Comparison of ENCODE assay signal across 10 cellular contexts in genomic region chr1:230170153-230170547, GRCh38.
DNase-seq lines count a peak whose midpoint lies in the region; ATAC-seq, FAIRE-seq and TF ChIP-seq lines count a peak whose summit lies in the region.
"Had no signal": no experiment of that assay in that cellular context is flagged by ENCODE, and none has a peak within 500 bp of the region (broad histone marks: within the 10 kb centered on the region; RNA-seq: fewer than 3 reads in every experiment).

No MANE protein-coding gene starts in this region.

- peak overlapping the region; percentile 33 to 38 for H3K9ac ChIP-seq in liver (ENCODE audit: low read depth in 1 of 2, low read length in 2 of 2)
- H3K9ac ChIP-seq in HepG2 (ENCODE audit: insufficient read depth, low read depth, low read length) = no peak overlapping the region

- no peaks in the 10 kb centered on the region; the same call in 1 of the 2 replicates for H4K20me1 ChIP-seq in HepG2 (ENCODE audit: insufficient read depth, low read length)

- H3K27me3 Mint-ChIP-seq in immature natural killer cell (ENCODE audit: low read depth in 3 of 3) = no peaks in the 10 kb centered on the region

- no peaks in the 10 kb centered on the region for H3K27me3 ChIP-seq in liver (ENCODE audit: control insufficient read depth in 4 of 4, insufficient read depth in 4 of 4, low read length in 3 of 4)
- H3K27me3 ChIP-seq in HepG2 (ENCODE audit: control insufficient read depth in 1 of 2, insufficient read depth in 2 of 2, low read length in 2 of 2) = no peaks in the 10 kb centered on the region
- no peaks in the 10 kb centered on the region for H3K27me3 ChIP-seq in vagina
- H3K27me3 ChIP-seq in WERI-Rb-1 (ENCODE audit: insufficient read depth, low read depth, severe bottlenecking) = no peaks in the 10 kb centered on the region

- H3K4me2 ChIP-seq in HepG2 (ENCODE audit: low read depth, low read length) = no peak overlapping the region

- H3K9me3 ChIP-seq in liver (ENCODE audit: control insufficient read depth in 4 of 4, low read length in 3 of 4) = no peaks in the 10 kb centered on the region
- peaks cover 9% of the 10 kb centered on the region for H3K9me3 ChIP-seq in HepG2 (ENCODE audit: low read length)
- no peaks in the 10 kb centered on the region for H3K9me3 ChIP-seq in vagina
- H3K9me3 ChIP-seq in WERI-Rb-1 (ENCODE audit: severe bottlenecking) = peaks cover 2% of the 10 kb centered on the region

- CTCF ChIA-PET in HepG2 (lab: Yijun Ruan, JAX; ENCODE audit: low intra/inter-chr PET ratio, low total read pairs) = no interaction called here

- no peak for TF ChIP-seq RAD21 in liver (IDR thresholded peaks at IDR 0.05)
- no peak for TF ChIP-seq RAD21 in HepG2 (CRISPR knock-in tag; IDR thresholded peaks at IDR 0.05)

- POLR2A ChIA-PET in HepG2 (lab: Yijun Ruan, JAX) = no interaction called here

- H3K36me3 ChIP-seq in liver (ENCODE audit: control insufficient read depth in 4 of 4, insufficient read depth in 3 of 4, low read depth in 1 of 4, low read length in 3 of 4) = peaks cover 0 to 3% (median 0%) of the 10 kb centered on the region in 4 donors
- H3K36me3 ChIP-seq in HepG2 (replicated peaks in 1 of 2; ENCODE audit: control insufficient read depth in 1 of 2, insufficient read depth in 2 of 2, low read length in 2 of 2) = no peaks in the 10 kb centered on the region
- no peaks in the 10 kb centered on the region for H3K36me3 ChIP-seq in vagina
- H3K36me3 ChIP-seq in WERI-Rb-1 = no peaks in the 10 kb centered on the region

- H3K4me3 Mint-ChIP-seq in immature natural killer cell = peak overlapping the region in 4 of 5 donors; percentile 65 to 80 (median 75)

- H3K9me3 Mint-ChIP-seq in immature natural killer cell = no peaks in the 10 kb centered on the region

- DNase-seq in HepG2 (ENCODE audit: low spot score) (no peak), immature natural killer cell (no peak), vagina (ENCODE audit: extremely low spot score in 2 of 2) (no peak), H54 (ENCODE audit: insufficient read length, low spot score) (no peak), WERI-Rb-1 (no peak), kidney glomerular epithelial cell (lab: John Stamatoyannopoulos, UW) (no peak)
- DNase-seq: left cardiac atrium; stimulated activated CD4-positive, alpha-beta T cell treated with anti-CD3 and anti-CD28 coated beads, Interleukin-2, amount 100 ng/mL, for 24 hours had no signal

- peak overlapping the region; percentile 4 to 81 (median 52) for H3K27ac Mint-ChIP-seq in immature natural killer cell

- no peak overlapping the region for H2AFZ ChIP-seq in HepG2 (ENCODE audit: low read length)

- ATAC-seq in HepG2 (no peak), HG03520 (IDR thresholded peaks at IDR 0.05; ENCODE audit: unreplicated experiment) (peak; percentile 24)

- H3K4me1 Mint-ChIP-seq in immature natural killer cell = peaks cover 25 to 53% of the 10 kb centered on the region in 2 donors

- H3K79me2 ChIP-seq in HepG2 (ENCODE audit: insufficient read depth, low read length) = peaks cover 9% of the 10 kb centered on the region

- H3K4me3 ChIP-seq in liver (ENCODE audit: low read depth in 1 of 3, low read length in 3 of 3) = peak overlapping the region in 1 of 3 donors; percentile 14
- H3K4me3 ChIP-seq in HepG2 (replicated peaks in 1 of 3; ENCODE audit: insufficient read depth in 1 of 3, low read depth in 2 of 3, low read length in 3 of 3) = no peak overlapping the region
- no peak overlapping the region for H3K4me3 ChIP-seq in vagina
- H3K4me3 ChIP-seq in WERI-Rb-1 (ENCODE audit: low read depth, low read length) = no peak overlapping the region

- in situ Hi-C loops in HepG2 (cut with HindIII; ENCODE audit: extremely low pct_ligation_motif_present, low pct_unique_long_range_greater_than_20kb) = no loop called here

- intact Hi-C loops in HepG2 (cut with micrococcal nuclease; ENCODE audit: unreplicated experiment) (no loop called here), vagina (cut with DNase I) (no loop called here)

- H3K4me1 ChIP-seq in liver (ENCODE audit: control insufficient read depth in 4 of 4, insufficient read depth in 4 of 4, low read length in 3 of 4) (peaks cover 3 to 17% (median 11%) of the 10 kb centered on the region in 4 donors), HepG2 (ENCODE audit: insufficient read depth, low read length) (no peaks in the 10 kb centered on the region), vagina (no peaks in the 10 kb centered on the region)

- TF ChIP-seq POLR2A in HepG2 (IDR thresholded peaks at IDR 0.05; ENCODE audit: insufficient read depth in 1 of 2, low read depth in 2 of 2, low read length in 2 of 2) = no peak
- TF ChIP-seq POLR2A in vagina (IDR thresholded peaks at IDR 0.05) = no peak
- no peak for TF ChIP-seq POLR2A in H54 (IDR thresholded peaks at IDR 0.05; ENCODE audit: low read depth, low read length)

- TF ChIP-seq EP300 in HepG2 (IDR thresholded peaks at IDR 0.05; ENCODE audit: low read depth in 2 of 2, low read length in 2 of 2) (no peak), HepG2 (CRISPR knock-in tag; IDR thresholded peaks at IDR 0.05; ENCODE audit: borderline replicate concordance) (no peak)

- TF ChIP-seq CTCF in liver (IDR thresholded peaks at IDR 0.05; ENCODE audit: low read depth, low read length, missing input control) = no peak
- no peak for TF ChIP-seq CTCF in HepG2 (CRISPR knock-in tag; IDR thresholded peaks at IDR 0.05)
- no peak for TF ChIP-seq CTCF in vagina (IDR thresholded peaks at IDR 0.05)
- no peak for TF ChIP-seq CTCF in WERI-Rb-1 (IDR thresholded peaks at IDR 0.05; ENCODE audit: low read depth, low read length)

- FAIRE-seq in HepG2 (lab: Jason Lieb, UNC) (no peak), H54 (lab: Jason Lieb, UNC) (no peak)

- BruUV-seq in HepG2 (replicated peaks; lab: Mats Ljungman, UMichigan) = no TSS peak

- peaks cover 0 to 8% (median 4%) of the 10 kb centered on the region in 3 donors for H3K36me3 Mint-ChIP-seq in immature natural killer cell

- H3K27ac ChIP-seq in liver (ENCODE audit: low read depth in 1 of 2, low read length in 2 of 2) (peak overlapping the region; percentile 80 to 91), HepG2 (ENCODE audit: extremely low read length, insufficient read depth, low read length) (no peak overlapping the region), vagina (peak overlapping the region; percentile 31), WERI-Rb-1 (no peak overlapping the region)

- WGBS in liver = 91% methylated on average over 1 of the region's 1 CpG
- WGBS in HepG2 (ENCODE audit: low lambda C conversion rate) = 96% methylated on average over 1 of the region's 1 CpG

TF ChIP-seq in liver, 16 proteins besides CTCF, POLR2A, EP300 and RAD21 (continues in another document):
- TF ChIP-seq YY1 (IDR thresholded peaks at IDR 0.05) = no peak
- no peak for TF ChIP-seq FOXA2 (IDR thresholded peaks at IDR 0.05)
- no peak for TF ChIP-seq EGR1 (IDR thresholded peaks at IDR 0.05; ENCODE audit: low read depth in 2 of 2)
- no peak for TF ChIP-seq GABPA (IDR thresholded peaks at IDR 0.05 in 1 of 2, conservative IDR thresholded peaks at IDR 0.05 in 1 of 2)
- TF ChIP-seq, protein P1, sequence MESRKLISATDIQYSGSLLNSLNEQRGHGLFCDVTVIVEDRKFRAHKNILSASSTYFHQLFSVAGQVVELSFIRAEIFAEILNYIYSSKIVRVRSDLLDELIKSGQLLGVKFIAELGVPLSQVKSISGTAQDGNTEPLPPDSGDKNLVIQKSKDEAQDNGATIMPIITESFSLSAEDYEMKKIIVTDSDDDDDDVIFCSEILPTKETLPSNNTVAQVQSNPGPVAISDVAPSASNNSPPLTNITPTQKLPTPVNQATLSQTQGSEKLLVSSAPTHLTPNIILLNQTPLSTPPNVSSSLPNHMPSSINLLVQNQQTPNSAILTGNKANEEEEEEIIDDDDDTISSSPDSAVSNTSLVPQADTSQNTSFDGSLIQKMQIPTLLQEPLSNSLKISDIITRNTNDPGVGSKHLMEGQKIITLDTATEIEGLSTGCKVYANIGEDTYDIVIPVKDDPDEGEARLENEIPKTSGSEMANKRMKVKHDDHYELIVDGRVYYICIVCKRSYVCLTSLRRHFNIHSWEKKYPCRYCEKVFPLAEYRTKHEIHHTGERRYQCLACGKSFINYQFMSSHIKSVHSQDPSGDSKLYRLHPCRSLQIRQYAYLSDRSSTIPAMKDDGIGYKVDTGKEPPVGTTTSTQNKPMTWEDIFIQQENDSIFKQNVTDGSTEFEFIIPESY (IDR thresholded peaks at IDR 0.05) = no peak
- TF ChIP-seq FOXA1 (IDR thresholded peaks at IDR 0.05) = no peak
- no peak for TF ChIP-seq RXRA (IDR thresholded peaks at IDR 0.05)
- TF ChIP-seq SP1 (IDR thresholded peaks at IDR 0.05) = no peak
- TF ChIP-seq NR2F2 (IDR thresholded peaks at IDR 0.05) = no peak

TF ChIP-seq in HepG2, 621 proteins besides CTCF, POLR2A, EP300 and RAD21 (continues in another document):
- TF ChIP-seq ZNF891 (CRISPR knock-in tag; IDR thresholded peaks at IDR 0.05) = no peak

Comparison
In these comparisons a context has a peak if more than half of its experiments do, and no peak if none do; other contexts are left out.
1. H3K27ac ChIP-seq: peak in liver (2 of 2) and vagina (single experiment); none in HepG2 (single experiment) and WERI-Rb-1 (single experiment).